In the genomic region with DNA sequence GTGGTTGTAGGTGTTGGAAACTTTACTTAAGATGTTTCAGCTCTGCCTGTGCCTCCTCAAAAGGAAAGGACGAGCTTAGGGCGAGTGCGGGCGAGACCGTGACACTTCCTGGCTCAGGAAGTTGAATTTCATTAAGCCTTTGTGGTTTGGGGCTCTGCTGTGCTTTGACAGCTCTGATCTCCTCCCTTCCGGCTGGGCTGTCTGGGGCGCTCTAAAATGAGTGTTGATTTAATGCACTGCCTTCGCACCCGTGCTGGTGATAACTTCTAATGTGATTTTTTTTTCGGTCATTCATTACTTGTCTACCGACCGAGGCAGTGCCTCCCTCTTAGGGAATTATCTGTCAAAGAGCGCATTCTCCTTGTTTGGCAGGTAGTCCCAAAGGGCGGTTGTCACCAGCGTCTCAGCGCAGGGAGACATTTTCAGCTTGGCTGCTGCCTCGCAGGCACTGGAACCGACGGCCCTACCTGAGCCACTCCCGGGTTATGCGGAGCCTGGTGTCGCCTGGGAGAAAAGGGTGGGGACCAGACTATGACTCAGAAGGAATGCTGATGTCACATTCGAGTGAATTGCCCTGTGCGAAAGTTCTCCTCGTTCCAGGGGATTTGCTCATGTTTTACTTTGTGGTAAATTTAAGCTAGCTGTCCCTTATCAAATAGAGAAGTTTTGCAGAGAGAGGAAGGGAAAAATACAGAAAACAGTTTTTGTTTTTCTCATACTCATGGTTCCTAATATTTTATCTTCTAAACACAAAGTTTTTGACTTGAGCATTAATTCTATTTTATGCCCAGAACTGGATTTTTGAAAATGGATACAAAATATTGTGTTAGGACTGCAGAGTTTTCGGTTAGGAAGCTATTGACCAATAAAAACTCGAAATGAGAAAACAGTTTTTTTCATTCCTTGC, we compare ENCODE assay signal across 1 cellular context.
TF ChIP-seq lines count a peak whose summit lies in the region.

No MANE protein-coding gene starts in this region.

TF ChIP-seq in K562, 482 proteins besides CTCF, POLR2A, EP300 and RAD21 (continued from another document and continues in another):
- TF ChIP-seq, protein P1, sequence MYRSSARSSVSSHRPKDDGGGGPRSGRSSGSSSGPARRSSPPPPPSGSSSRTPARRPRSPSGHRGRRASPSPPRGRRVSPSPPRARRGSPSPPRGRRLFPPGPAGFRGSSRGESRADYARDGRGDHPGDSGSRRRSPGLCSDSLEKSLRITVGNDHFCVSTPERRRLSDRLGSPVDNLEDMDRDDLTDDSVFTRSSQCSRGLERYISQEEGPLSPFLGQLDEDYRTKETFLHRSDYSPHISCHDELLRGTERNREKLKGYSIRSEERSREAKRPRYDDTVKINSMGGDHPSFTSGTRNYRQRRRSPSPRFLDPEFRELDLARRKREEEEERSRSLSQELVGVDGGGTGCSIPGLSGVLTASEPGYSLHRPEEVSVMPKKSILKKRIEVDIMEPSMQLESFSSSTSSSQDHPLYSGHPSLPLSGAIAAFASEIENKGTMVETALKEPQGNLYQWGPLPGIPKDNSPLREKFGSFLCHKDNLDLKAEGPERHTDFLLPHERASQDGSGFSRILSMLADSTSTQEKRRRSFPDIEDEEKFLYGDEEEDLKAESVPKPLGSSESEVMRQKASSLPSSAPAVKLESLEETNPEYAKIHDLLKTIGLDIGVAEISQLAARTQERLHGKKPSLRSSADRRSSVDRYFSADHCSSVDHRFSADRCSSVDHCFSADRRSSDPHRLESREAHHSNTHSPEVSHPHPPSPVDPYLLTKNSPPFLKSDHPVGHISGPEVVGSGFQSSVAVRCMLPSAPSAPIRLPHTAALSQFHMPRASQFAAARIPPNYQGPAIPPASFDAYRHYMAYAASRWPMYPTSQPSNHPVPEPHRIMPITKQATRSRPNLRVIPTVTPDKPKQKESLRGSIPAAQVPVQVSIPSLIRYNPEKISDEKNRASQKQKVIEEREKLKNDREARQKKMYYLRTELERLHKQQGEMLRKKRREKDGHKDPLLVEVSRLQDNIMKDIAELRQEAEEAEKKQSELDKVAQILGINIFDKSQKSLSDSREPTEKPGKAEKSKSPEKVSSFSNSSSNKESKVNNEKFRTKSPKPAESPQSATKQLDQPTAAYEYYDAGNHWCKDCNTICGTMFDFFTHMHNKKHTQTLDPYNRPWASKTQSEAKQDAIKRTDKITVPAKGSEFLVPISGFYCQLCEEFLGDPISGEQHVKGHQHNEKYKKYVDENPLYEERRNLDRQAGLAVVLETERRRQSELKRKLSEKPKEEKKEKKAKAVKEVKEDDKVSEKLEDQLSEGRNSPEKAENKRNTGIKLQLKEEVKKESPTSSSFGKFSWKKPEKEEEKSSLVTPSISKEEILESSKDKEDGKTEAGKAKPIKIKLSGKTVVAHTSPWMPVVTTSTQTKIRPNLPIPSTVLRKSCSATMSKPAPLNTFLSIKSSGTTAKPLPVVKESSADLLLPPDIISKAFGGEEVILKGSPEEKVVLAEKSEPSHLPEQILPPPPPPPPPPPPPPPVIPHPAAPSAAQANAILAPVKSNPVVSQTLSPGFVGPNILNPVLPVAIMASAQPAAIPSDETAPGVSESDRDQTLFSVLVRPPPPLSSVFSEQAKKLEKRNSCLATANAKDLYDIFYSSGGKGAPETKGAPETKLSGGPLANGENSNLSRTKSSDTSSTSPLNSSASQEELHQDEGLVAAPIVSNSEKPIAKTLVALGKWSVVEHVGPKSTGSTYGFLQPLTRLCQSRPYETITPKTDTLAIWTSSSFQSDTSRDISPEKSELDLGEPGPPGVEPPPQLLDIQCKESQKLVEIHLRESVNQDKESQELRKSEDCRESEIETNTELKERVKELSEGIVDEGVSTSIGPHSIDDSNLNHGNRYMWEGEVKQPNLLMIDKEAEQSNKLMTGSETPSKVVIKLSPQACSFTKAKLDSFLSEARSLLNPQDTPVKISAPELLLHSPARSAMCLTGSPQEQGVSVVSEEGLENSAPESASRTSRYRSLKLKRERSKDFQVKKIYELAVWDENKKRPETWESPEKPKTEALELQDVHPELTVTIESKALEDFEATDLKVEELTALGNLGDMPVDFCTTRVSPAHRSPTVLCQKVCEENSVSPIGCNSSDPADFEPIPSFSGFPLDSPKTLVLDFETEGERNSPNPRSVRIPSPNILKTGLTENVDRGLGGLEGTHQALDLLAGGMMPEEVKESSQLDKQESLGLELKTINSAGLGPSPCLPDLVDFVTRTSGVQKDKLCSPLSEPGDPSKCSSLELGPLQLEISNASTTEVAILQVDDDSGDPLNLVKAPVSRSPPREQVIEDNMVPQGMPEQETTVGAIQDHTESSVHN (IDR thresholded peaks at IDR 0.05; ENCODE audit: borderline replicate concordance in 1 of 2, low read depth in 1 of 2) = peak; percentile 24 to 86; a peak in 2 of 4 replicates
- TF ChIP-seq, protein P2, sequence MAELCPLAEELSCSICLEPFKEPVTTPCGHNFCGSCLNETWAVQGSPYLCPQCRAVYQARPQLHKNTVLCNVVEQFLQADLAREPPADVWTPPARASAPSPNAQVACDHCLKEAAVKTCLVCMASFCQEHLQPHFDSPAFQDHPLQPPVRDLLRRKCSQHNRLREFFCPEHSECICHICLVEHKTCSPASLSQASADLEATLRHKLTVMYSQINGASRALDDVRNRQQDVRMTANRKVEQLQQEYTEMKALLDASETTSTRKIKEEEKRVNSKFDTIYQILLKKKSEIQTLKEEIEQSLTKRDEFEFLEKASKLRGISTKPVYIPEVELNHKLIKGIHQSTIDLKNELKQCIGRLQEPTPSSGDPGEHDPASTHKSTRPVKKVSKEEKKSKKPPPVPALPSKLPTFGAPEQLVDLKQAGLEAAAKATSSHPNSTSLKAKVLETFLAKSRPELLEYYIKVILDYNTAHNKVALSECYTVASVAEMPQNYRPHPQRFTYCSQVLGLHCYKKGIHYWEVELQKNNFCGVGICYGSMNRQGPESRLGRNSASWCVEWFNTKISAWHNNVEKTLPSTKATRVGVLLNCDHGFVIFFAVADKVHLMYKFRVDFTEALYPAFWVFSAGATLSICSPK (IDR thresholded peaks at IDR 0.05; ENCODE audit: borderline replicate concordance) = no peak
- TF ChIP-seq, protein P3, sequence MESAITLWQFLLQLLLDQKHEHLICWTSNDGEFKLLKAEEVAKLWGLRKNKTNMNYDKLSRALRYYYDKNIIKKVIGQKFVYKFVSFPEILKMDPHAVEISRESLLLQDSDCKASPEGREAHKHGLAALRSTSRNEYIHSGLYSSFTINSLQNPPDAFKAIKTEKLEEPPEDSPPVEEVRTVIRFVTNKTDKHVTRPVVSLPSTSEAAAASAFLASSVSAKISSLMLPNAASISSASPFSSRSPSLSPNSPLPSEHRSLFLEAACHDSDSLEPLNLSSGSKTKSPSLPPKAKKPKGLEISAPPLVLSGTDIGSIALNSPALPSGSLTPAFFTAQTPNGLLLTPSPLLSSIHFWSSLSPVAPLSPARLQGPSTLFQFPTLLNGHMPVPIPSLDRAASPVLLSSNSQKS (CRISPR knock-in tag; IDR thresholded peaks at IDR 0.05) = no peak
- TF ChIP-seq STAG1 (CRISPR knock-in tag; IDR thresholded peaks at IDR 0.05; ENCODE audit: borderline replicate concordance) (no peak), GATAD2A (IDR thresholded peaks at IDR 0.05) (no peak), PRPF4 (IDR thresholded peaks at IDR 0.05; ENCODE audit: insufficient read depth, low read depth, low read length, poor library complexity, severe bottlenecking) (no peak), ZSCAN32 (CRISPR knock-in tag; IDR thresholded peaks at IDR 0.05) (0 out of 2 replicates have a peak, but pooled peaks have one; percentile 5), SUPT5H (IDR thresholded peaks at IDR 0.05) (peak; percentile 92), FOXK2 (conservative IDR thresholded peaks at IDR 0.05 in 1 of 2, IDR thresholded peaks at IDR 0.05 in 1 of 2; ENCODE audit: low read depth in 2 of 2) (peak in 1 of 2 experiments; percentile 5; a peak in 2 of 4 replicates), KDM5B (IDR thresholded peaks at IDR 0.05; ENCODE audit: insufficient replicate concordance, low read depth, low read length) (peak; percentile 71), ZNF197 (CRISPR knock-in tag; IDR thresholded peaks at IDR 0.05; ENCODE audit: low read depth) (no peak), TCF7L2 (IDR thresholded peaks at IDR 0.05; ENCODE audit: low read depth, low read length) (no peak), DIDO1 (tag; IDR thresholded peaks at IDR 0.05; ENCODE audit: low read depth) (no peak), YY1 (IDR thresholded peaks at IDR 0.05; ENCODE audit: borderline replicate concordance in 1 of 3, control insufficient read depth in 1 of 3, extremely low read depth in 1 of 3, insufficient read depth in 3 of 3, insufficient read length in 1 of 3, insufficient replicate concordance in 2 of 3, low read depth in 1 of 3, low read length in 2 of 3) (peak in 2 of 3 experiments; percentile 65 to 87), PTTG1 (tag; IDR thresholded peaks at IDR 0.05; ENCODE audit: low read depth) (no peak), RCOR1 (IDR thresholded peaks at IDR 0.05; ENCODE audit: borderline replicate concordance in 1 of 2, low read depth in 2 of 2, low read length in 2 of 2) (peak in 1 of 2 experiments; percentile 48; a peak in 1 of 4 replicates), FOXP1 (CRISPR knock-in tag; IDR thresholded peaks at IDR 0.05) (no peak), TBL1XR1 (IDR thresholded peaks at IDR 0.05; ENCODE audit: low read length in 2 of 2) (peak in 1 of 2 experiments; percentile 55; a peak in 2 of 4 replicates), PTRF (tag; IDR thresholded peaks at IDR 0.05) (no peak), ERF (CRISPR knock-in tag; IDR thresholded peaks at IDR 0.05) (peak; percentile 39; the same call in 1 of the 2 replicates), TEAD2 (tag; IDR thresholded peaks at IDR 0.05) (peak; percentile 34; the same call in 1 of the 2 replicates), ZNF165 (CRISPR knock-in tag; IDR thresholded peaks at IDR 0.05; ENCODE audit: borderline replicate concordance) (no peak), ZNF217 (CRISPR knock-in tag; IDR thresholded peaks at IDR 0.05) (no peak), LCOR (CRISPR knock-in tag; IDR thresholded peaks at IDR 0.05) (peak; percentile 87; the same call in 1 of the 2 replicates), EZH2 (IDR thresholded peaks at IDR 0.05; ENCODE audit: borderline replicate concordance, low read depth, low read length) (no peak), NFE2L1 (tag; IDR thresholded peaks at IDR 0.05; ENCODE audit: borderline replicate concordance, low read depth) (no peak)
- TF ChIP-seq, protein P4, sequence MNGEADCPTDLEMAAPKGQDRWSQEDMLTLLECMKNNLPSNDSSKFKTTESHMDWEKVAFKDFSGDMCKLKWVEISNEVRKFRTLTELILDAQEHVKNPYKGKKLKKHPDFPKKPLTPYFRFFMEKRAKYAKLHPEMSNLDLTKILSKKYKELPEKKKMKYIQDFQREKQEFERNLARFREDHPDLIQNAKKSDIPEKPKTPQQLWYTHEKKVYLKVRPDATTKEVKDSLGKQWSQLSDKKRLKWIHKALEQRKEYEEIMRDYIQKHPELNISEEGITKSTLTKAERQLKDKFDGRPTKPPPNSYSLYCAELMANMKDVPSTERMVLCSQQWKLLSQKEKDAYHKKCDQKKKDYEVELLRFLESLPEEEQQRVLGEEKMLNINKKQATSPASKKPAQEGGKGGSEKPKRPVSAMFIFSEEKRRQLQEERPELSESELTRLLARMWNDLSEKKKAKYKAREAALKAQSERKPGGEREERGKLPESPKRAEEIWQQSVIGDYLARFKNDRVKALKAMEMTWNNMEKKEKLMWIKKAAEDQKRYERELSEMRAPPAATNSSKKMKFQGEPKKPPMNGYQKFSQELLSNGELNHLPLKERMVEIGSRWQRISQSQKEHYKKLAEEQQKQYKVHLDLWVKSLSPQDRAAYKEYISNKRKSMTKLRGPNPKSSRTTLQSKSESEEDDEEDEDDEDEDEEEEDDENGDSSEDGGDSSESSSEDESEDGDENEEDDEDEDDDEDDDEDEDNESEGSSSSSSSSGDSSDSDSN (IDR thresholded peaks at IDR 0.05; ENCODE audit: borderline replicate concordance in 1 of 2, low read depth in 2 of 2, low read length in 2 of 2) = peak; percentile 81 to 91; a peak in 2 of 4 replicates
- TF ChIP-seq, protein P5, sequence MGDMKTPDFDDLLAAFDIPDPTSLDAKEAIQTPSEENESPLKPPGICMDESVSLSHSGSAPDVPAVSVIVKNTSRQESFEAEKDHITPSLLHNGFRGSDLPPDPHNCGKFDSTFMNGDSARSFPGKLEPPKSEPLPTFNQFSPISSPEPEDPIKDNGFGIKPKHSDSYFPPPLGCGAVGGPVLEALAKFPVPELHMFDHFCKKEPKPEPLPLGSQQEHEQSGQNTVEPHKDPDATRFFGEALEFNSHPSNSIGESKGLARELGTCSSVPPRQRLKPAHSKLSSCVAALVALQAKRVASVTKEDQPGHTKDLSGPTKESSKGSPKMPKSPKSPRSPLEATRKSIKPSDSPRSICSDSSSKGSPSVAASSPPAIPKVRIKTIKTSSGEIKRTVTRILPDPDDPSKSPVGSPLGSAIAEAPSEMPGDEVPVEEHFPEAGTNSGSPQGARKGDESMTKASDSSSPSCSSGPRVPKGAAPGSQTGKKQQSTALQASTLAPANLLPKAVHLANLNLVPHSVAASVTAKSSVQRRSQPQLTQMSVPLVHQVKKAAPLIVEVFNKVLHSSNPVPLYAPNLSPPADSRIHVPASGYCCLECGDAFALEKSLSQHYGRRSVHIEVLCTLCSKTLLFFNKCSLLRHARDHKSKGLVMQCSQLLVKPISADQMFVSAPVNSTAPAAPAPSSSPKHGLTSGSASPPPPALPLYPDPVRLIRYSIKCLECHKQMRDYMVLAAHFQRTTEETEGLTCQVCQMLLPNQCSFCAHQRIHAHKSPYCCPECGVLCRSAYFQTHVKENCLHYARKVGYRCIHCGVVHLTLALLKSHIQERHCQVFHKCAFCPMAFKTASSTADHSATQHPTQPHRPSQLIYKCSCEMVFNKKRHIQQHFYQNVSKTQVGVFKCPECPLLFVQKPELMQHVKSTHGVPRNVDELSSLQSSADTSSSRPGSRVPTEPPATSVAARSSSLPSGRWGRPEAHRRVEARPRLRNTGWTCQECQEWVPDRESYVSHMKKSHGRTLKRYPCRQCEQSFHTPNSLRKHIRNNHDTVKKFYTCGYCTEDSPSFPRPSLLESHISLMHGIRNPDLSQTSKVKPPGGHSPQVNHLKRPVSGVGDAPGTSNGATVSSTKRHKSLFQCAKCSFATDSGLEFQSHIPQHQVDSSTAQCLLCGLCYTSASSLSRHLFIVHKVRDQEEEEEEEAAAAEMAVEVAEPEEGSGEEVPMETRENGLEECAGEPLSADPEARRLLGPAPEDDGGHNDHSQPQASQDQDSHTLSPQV (IDR thresholded peaks at IDR 0.05) = no peak; the same call in 1 of the 2 replicates
- TF ChIP-seq, protein P6, sequence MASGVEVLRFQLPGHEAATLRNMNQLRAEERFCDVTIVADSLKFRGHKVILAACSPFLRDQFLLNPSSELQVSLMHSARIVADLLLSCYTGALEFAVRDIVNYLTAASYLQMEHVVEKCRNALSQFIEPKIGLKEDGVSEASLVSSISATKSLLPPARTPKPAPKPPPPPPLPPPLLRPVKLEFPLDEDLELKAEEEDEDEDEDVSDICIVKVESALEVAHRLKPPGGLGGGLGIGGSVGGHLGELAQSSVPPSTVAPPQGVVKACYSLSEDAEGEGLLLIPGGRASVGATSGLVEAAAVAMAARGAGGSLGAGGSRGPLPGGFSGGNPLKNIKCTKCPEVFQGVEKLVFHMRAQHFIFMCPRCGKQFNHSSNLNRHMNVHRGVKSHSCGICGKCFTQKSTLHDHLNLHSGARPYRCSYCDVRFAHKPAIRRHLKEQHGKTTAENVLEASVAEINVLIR (CRISPR knock-in tag; IDR thresholded peaks at IDR 0.05) = peak; percentile 65
- TF ChIP-seq, protein P7, sequence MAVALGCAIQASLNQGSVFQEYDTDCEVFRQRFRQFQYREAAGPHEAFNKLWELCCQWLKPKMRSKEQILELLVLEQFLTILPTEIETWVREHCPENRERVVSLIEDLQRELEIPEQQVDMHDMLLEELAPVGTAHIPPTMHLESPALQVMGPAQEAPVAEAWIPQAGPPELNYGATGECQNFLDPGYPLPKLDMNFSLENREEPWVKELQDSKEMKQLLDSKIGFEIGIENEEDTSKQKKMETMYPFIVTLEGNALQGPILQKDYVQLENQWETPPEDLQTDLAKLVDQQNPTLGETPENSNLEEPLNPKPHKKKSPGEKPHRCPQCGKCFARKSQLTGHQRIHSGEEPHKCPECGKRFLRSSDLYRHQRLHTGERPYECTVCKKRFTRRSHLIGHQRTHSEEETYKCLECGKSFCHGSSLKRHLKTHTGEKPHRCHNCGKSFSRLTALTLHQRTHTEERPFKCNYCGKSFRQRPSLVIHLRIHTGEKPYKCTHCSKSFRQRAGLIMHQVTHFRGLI (CRISPR knock-in tag; IDR thresholded peaks at IDR 0.05) = no peak; the same call in 1 of the 2 replicates
